In the genomic region with DNA sequence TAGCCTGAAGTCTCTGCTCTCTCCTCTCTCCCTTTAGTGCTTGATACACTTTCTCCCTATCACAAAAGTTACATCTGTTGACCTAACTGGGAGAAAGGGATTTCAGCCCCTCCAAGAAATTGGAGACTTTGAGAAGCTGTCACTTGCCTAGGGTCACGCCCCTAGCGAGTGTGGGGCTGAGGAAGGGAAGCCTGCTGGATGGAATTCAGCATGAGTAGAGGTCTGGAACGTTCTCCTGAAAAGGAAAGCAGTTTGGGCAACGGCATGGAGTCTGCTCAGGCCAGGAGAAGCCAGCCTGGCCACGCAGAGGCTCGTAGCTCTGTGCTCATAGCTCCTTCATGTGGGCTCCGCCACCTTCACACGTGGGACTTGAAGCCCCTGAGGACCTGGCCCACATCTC, we compare ENCODE assay signal across 21 cellular contexts. TPM values are rescaled to one million over a fixed set of nuclear protein-coding genes. Genes with fewer than 3 reads are reported as not detected.
DNase-seq lines count a peak whose midpoint lies in the region; ATAC-seq, FAIRE-seq and TF ChIP-seq lines count a peak whose summit lies in the region.
"Had no signal": no experiment of that assay in that cellular context is flagged by ENCODE, and none has a peak within 500 bp of the region (broad histone marks: within the 10 kb centered on the region; RNA-seq: fewer than 3 reads in every experiment).

No MANE protein-coding gene starts in this region.

- H2AFZ ChIP-seq in K562 (ENCODE audit: low read depth, low read length), result no peak overlapping the region

- no peak overlapping the region for H4K5ac ChIP-seq in mesendoderm (ENCODE audit: low read length)

- no peak overlapping the region for H3K18ac ChIP-seq in mesendoderm (ENCODE audit: low read length)

- no peak overlapping the region for H2BK15ac ChIP-seq in mesendoderm (replicated peaks; ENCODE audit: low read depth)

- CTCF ChIA-PET in RWPE1 (lab: Yijun Ruan, JAX), result interaction anchor here (0.6 kb wide), 1 partner anchor 17 kb away, joined by 3 read pairs; no protein-coding TSS in a partner anchor
- CTCF ChIA-PET in K562 (lab: Yijun Ruan, JAX; ENCODE audit: low intra/inter-chr PET ratio), result no interaction called here

- H3K79me2 ChIP-seq in K562 (ENCODE audit: control insufficient read depth, insufficient read depth, low read length) (no peaks in the 10 kb centered on the region), mesendoderm (ENCODE audit: control insufficient read depth, insufficient read depth, low read length) (no peaks in the 10 kb centered on the region)

- in situ Hi-C loops in K562 (cut with MboI), result no loop called here

- H3K9me3 ChIP-seq in K562 (replicated peaks; ENCODE audit: control insufficient read depth, insufficient read depth, low read depth, low read length) (no peaks in the 10 kb centered on the region), thoracic aorta (no peaks in the 10 kb centered on the region)
- H3K9me3 ChIP-seq: SK-N-SH had no signal

- WGBS in K562 (ENCODE audit: insufficient coverage, low coverage, missing lambda C conversion rate), result 0% methylated on average over 8 of the region's 8 CpGs
- WGBS in mesendoderm (ENCODE audit: extremely low coverage, insufficient coverage, low lambda C conversion rate), result no CpG with 5 or more reads among the region's 8 CpGs

- no peak overlapping the region for H3K4me2 ChIP-seq in K562 (ENCODE audit: insufficient read depth, low read length)
- H3K4me2 ChIP-seq in mesendoderm (ENCODE audit: low read length), result no peak overlapping the region
- H3K4me2 ChIP-seq: SK-N-SH had no signal

- no peak overlapping the region for H3K56ac ChIP-seq in mesendoderm (ENCODE audit: low read length)

- no peak overlapping the region for H3K4me3 ChIP-seq in K562
- H3K4me3 ChIP-seq in mesendoderm (ENCODE audit: low read length), result no peak overlapping the region
- H3K4me3 ChIP-seq in thoracic aorta, result no peak overlapping the region

- H4K8ac ChIP-seq in mesendoderm (ENCODE audit: low read depth, low read length), result no peak overlapping the region

- TF ChIP-seq POLR2A in K562 (conservative IDR thresholded peaks at IDR 0.05), result no peak

- no peak overlapping the region for H2AK5ac ChIP-seq in mesendoderm (ENCODE audit: low read length)

- FAIRE-seq in K562 (lab: Jason Lieb, UNC), result peak; percentile 32
- FAIRE-seq: GM19239 had no signal

- H4K20me1 ChIP-seq in K562 (replicated peaks; ENCODE audit: control insufficient read depth, insufficient read depth, low read length), result peaks cover 21% of the 10 kb centered on the region

- no peak overlapping the region for H3K23ac ChIP-seq in mesendoderm (ENCODE audit: low read length)

- TF ChIP-seq CTCF in RWPE1 (conservative IDR thresholded peaks at IDR 0.05; ENCODE audit: low read depth) (no peak), K562 (IDR thresholded peaks at IDR 0.05 in 2 of 3, conservative IDR thresholded peaks at IDR 0.05 in 1 of 3; ENCODE audit: insufficient read depth in 2 of 3, low read depth in 1 of 3, low read length in 3 of 3) (no peak), thoracic aorta (IDR thresholded peaks at IDR 0.05) (peak; percentile 20)

- H2BK5ac ChIP-seq in mesendoderm (ENCODE audit: low read length), result no peak overlapping the region

- H2BK120ac ChIP-seq in mesendoderm (ENCODE audit: low read depth, low read length), result no peak overlapping the region

- H3K9me1 ChIP-seq in K562 (ENCODE audit: control insufficient read depth, insufficient read depth, low read length), result no peaks in the 10 kb centered on the region

- H3K27ac ChIP-seq in RWPE1 (peak overlapping the region; percentile 32), K562 (ENCODE audit: extremely low read depth, low read depth, low read length) (no peak overlapping the region), mesendoderm (ENCODE audit: low read depth, low read length) (no peak overlapping the region), thoracic aorta (peak overlapping the region; percentile 46 to 66)

- no peak overlapping the region for H3K4ac ChIP-seq in mesendoderm (ENCODE audit: low read depth, low read length)

- no peak for TF ChIP-seq RAD21 in K562 (CRISPR knock-in tag; conservative IDR thresholded peaks at IDR 0.05 in 1 of 2, IDR thresholded peaks at IDR 0.05 in 1 of 2)

- no TSS peak for BruUV-seq in K562 (replicated peaks; lab: Mats Ljungman, UMichigan)

- H3K36me3 ChIP-seq in K562 (ENCODE audit: control insufficient read depth, insufficient read depth, low read length) (no peaks in the 10 kb centered on the region), mesendoderm (ENCODE audit: control insufficient read depth, insufficient read depth, low read length) (no peaks in the 10 kb centered on the region), thoracic aorta (peaks cover 37% of the 10 kb centered on the region)

- H3K27me3 ChIP-seq in K562 (ENCODE audit: control insufficient read depth in 2 of 2, insufficient read depth in 2 of 2, low read length in 2 of 2), result peaks cover 66 to 95% of the 10 kb centered on the region in 2 experiments
- H3K27me3 ChIP-seq in mesendoderm (ENCODE audit: insufficient read depth, low read length, poor library complexity), result no peaks in the 10 kb centered on the region
- H3K27me3 ChIP-seq in thoracic aorta (replicated peaks; ENCODE audit: insufficient read depth), result no peaks in the 10 kb centered on the region

- POLR2A ChIA-PET in RWPE1 (lab: Yijun Ruan, JAX; ENCODE audit: low non-redundant PET) (no interaction called here), K562 (lab: Yijun Ruan, JAX) (interaction anchor here (0.9 to 1.0 kb wide), 2 partner anchors 9 to 283 kb away, joined by 3 to 4 read pairs; no protein-coding TSS in a partner anchor)

- ATAC-seq in K562, result no peak
- no peak for ATAC-seq in thoracic aorta (ENCODE audit: insufficient number of reproducible peaks, low FRiP score, low read depth)
- no peak for ATAC-seq in HG03442 (IDR thresholded peaks at IDR 0.05; ENCODE audit: unreplicated experiment)
- no peak for ATAC-seq in HG02840 (IDR thresholded peaks at IDR 0.05; ENCODE audit: low FRiP score, unreplicated experiment)

- intact Hi-C loops in K562 (cut with micrococcal nuclease), result no loop called here

- TF ChIP-seq EP300 in K562 (IDR thresholded peaks at IDR 0.05; ENCODE audit: low read length), result no peak

- H3K79me1 ChIP-seq in mesendoderm (ENCODE audit: low read length), result no peaks in the 10 kb centered on the region

- no peak for DNase-seq in RWPE1 (ENCODE audit: low spot score)
- no peak for DNase-seq in K562 (ENCODE audit: extremely low read depth in 1 of 4, low spot score in 3 of 4)
- DNase-seq in mesendoderm, result peak; percentile 42
- DNase-seq in thoracic aorta (ENCODE audit: low spot score), result no peak
- DNase-seq in activated CD4-positive, alpha-beta T cell treated with anti-CD3 and anti-CD28 coated beads, Interleukin-2, amount 50 U/mL, for 1 hour, result no peak
- DNase-seq: ACHN; C1 segment of cervical spinal cord; CD8-positive, alpha-beta memory T cell; DMS79 treated with DMSO at 0.1 percent for 48 hours; GOT3; NCI-H1105; NCI-H2081; NCI-H2171 treated with DMSO at 0.1 percent for 48 hours; NCI-H446; NCI-H526 treated with DMSO at 0.1 percent for 48 hours; OCI-M1; SHP77 treated with DMSO at 0.1 percent for 48 hours; SK-N-SH had no signal

- H3K4me1 ChIP-seq in K562 (replicated peaks in 1 of 2; ENCODE audit: control insufficient read depth in 2 of 2, insufficient read depth in 2 of 2, low read length in 2 of 2) (peaks cover 0 to 9% of the 10 kb centered on the region in 2 experiments; a peak in 1 of 5 replicates), mesendoderm (ENCODE audit: control insufficient read depth, low read depth, low read length) (no peaks in the 10 kb centered on the region), thoracic aorta (ENCODE audit: control insufficient read depth in 1 of 2, low read depth in 2 of 2) (peaks cover 2 to 22% of the 10 kb centered on the region in 2 donors)

- H3K9ac ChIP-seq in K562 (ENCODE audit: insufficient read depth in 1 of 2, low read depth in 2 of 2, low read length in 2 of 2) (0 out of 4 replicates have a peak overlapping the region, but pooled peaks of 1 of the 2 experiments have one; percentile 21), mesendoderm (ENCODE audit: low read length) (no peak overlapping the region)
- H3K9ac ChIP-seq: SK-N-SH had no signal

RNA-seq across cellular contexts. Expression of a gene that starts 22.4 kb away (rescaled TPM):
- 0.44 TPM in 1 of 2 replicates, not detected in the other for total RNA-seq in K562 (2011; cell fraction: chromatin; rRNA removed; ENCODE audit: low replicate concordance)
- 0.13 and 0.17 TPM in 2 replicates for total RNA-seq in K562 (2011; cell fraction: nucleolus; rRNA removed)
- not detected in 2 replicates for total RNA-seq in K562 (2011; cell fraction: nucleoplasm; rRNA removed)
- total RNA-seq in K562 (2014; rRNA removed) (0.04 TPM in 1 of 2 replicates, not detected in the other), K562 (2014; rRNA removed; fragmentation: Illumina TruSeq; extraction: Trizol) (not detected in 2 replicates), K562 (2015; rRNA removed; fragmentation: Illumina TruSeq; extraction: Trizol) (0.08 TPM in 1 of 2 replicates, not detected in the other), K562 (2021) (0.54 and 0.60 TPM in 2 replicates), thoracic aorta (100 to 1,000 TPM; 183 to 323 TPM)
- polyA plus RNA-seq in K562 (2011; rRNA removed) (0.11 TPM in 1 of 2 replicates, not detected in the other), K562 (2014; fragmentation: Illumina TruSeq; extraction: Trizol) (not detected in 2 replicates), K562 (2014; fragmentation: Nextera tagmentation; extraction: Ambion mirVana) (not detected), K562 (2014; rRNA removed) (0.11 TPM in 1 of 2 replicates, not detected in the other)
- polyA plus RNA-seq in K562 (2011; cell fraction: cytosol; rRNA removed), result not detected in 2 replicates
- polyA plus RNA-seq in K562 (2011; cell fraction: nucleus; rRNA removed), result 0.31 and 0.36 TPM in 2 replicates
- polyA plus RNA-seq in K562 (2012), result 0.37 TPM in 1 of 2 replicates, not detected in the other
- polyA minus RNA-seq in K562 (2011; rRNA and poly(A)+ RNA removed), result not detected in 2 replicates
- not detected in 2 replicates for polyA minus RNA-seq in K562 (2011; cell fraction: cytosol; rRNA and poly(A)+ RNA removed)
- not detected in 2 replicates for polyA minus RNA-seq in K562 (2011; cell fraction: nucleus; rRNA and poly(A)+ RNA removed)
- polyA plus RNA-seq in mesendoderm (2013, experiment 1 of 2), result 3.3 TPM
- polyA plus RNA-seq in mesendoderm (2013, experiment 2 of 2), result 3.5 TPM
- polyA plus RNA-seq: CD8-positive, alpha-beta memory T cell had no signal

RNA-seq across cellular contexts. Expression of a gene that starts 36.7 kb away (rescaled TPM):
- total RNA-seq in K562 (2011; cell fraction: chromatin; rRNA removed; ENCODE audit: low replicate concordance), result 15.8 and 31.8 TPM in 2 replicates
- 33.0 and 33.2 TPM in 2 replicates for total RNA-seq in K562 (2011; cell fraction: nucleolus; rRNA removed)
- 32.8 and 35.6 TPM in 2 replicates for total RNA-seq in K562 (2011; cell fraction: nucleoplasm; rRNA removed)
- total RNA-seq in K562 (2014; rRNA removed) (76.6 and 87.6 TPM in 2 replicates), K562 (2014; rRNA removed; fragmentation: Illumina TruSeq; extraction: Trizol) (39.4 and 46.0 TPM in 2 replicates), K562 (2015; rRNA removed; fragmentation: Illumina TruSeq; extraction: Trizol) (48.8 and 49.1 TPM in 2 replicates), K562 (2021) (61.0 and 61.9 TPM in 2 replicates), thoracic aorta (10 to 100 TPM; 69.2 to 99.5 TPM)
- polyA plus RNA-seq in K562 (2011; rRNA removed) (73.7 and 104 TPM in 2 replicates), K562 (2014; fragmentation: Illumina TruSeq; extraction: Trizol) (95.5 and 97.8 TPM in 2 replicates), K562 (2014; fragmentation: Nextera tagmentation; extraction: Ambion mirVana) (10 to 100 TPM; 26.3 to 33.0 TPM), K562 (2014; rRNA removed) (78.2 and 82.5 TPM in 2 replicates)
- 124 and 143 TPM in 2 replicates for polyA plus RNA-seq in K562 (2011; cell fraction: cytosol; rRNA removed)
- 54.6 and 59.0 TPM in 2 replicates for polyA plus RNA-seq in K562 (2011; cell fraction: nucleus; rRNA removed)
- 51.6 and 78.2 TPM in 2 replicates for polyA plus RNA-seq in K562 (2012)
- 64.1 and 71.1 TPM in 2 replicates for polyA minus RNA-seq in K562 (2011; rRNA and poly(A)+ RNA removed)
- polyA minus RNA-seq in K562 (2011; cell fraction: cytosol; rRNA and poly(A)+ RNA removed), result 46.2 and 46.7 TPM in 2 replicates
- polyA minus RNA-seq in K562 (2011; cell fraction: nucleus; rRNA and poly(A)+ RNA removed), result 14.0 and 23.8 TPM in 2 replicates
- 48.7 TPM for polyA plus RNA-seq in mesendoderm (2013, experiment 1 of 2)
- polyA plus RNA-seq in mesendoderm (2013, experiment 2 of 2), result 49.2 TPM

Comparison
In these comparisons a context has a peak if more than half of its experiments do, and no peak if none do; other contexts are left out.
1. H3K27ac ChIP-seq: peak in RWPE1 (single experiment) and thoracic aorta (2 of 2); none in K562 (single experiment) and mesendoderm (single experiment).
2. RNA of a gene that starts 22.4 kb away (total RNA-seq): 183 to 323 TPM in thoracic aorta; 0.04 to 0.60 TPM in K562; every median in the first group is over 100 times any median in the second.